23 cellular contexts compared by ENCODE assay signal in genomic region chr10:44843484-44843883, GRCh38.
"Had no signal": no experiment of that assay in that cellular context is flagged by ENCODE, and none has a peak within 500 bp of the region (broad histone marks: within the 10 kb centered on the region; RNA-seq: fewer than 3 reads in every experiment).

No MANE protein-coding gene starts in this region.

- H3K36me3 ChIP-seq: colonic mucosa, esophagus muscularis mucosa, esophagus squamous epithelium, gastrocnemius medialis, gastroesophageal sphincter, heart left ventricle had no signal

- H3K9me3 ChIP-seq: colonic mucosa, esophagus squamous epithelium, gastrocnemius medialis, heart left ventricle had no signal

- H3K4me3 ChIP-seq: colonic mucosa, coronary artery, dorsolateral prefrontal cortex, esophagus muscularis mucosa, esophagus squamous epithelium, gastrocnemius medialis, gastroesophageal sphincter, heart left ventricle had no signal

- H3K4me3 Mint-ChIP-seq: dendritic cell treated with granulocyte-macrophage colony-stimulating factor and Interleukin-4, amounts not matched to agents 40 ng/mL and 50 ng/mL, for 4 days; effector memory CD8-positive, alpha-beta T cell; endodermal cell had no signal

- H3K27ac ChIP-seq: colonic mucosa, coronary artery, dorsolateral prefrontal cortex, epithelial cell of prostate, esophagus muscularis mucosa, esophagus squamous epithelium, foreskin keratinocyte, gastrocnemius medialis, gastroesophageal sphincter, heart left ventricle had no signal

- H3K4me1 ChIP-seq: colonic mucosa, esophagus muscularis mucosa, esophagus squamous epithelium, gastrocnemius medialis, gastroesophageal sphincter, heart left ventricle had no signal

- H3K27ac Mint-ChIP-seq: dendritic cell treated with granulocyte-macrophage colony-stimulating factor and Interleukin-4, amounts not matched to agents 40 ng/mL and 50 ng/mL, for 4 days; effector memory CD8-positive, alpha-beta T cell; endodermal cell had no signal

- H3K27me3 ChIP-seq: colonic mucosa, dorsolateral prefrontal cortex, esophagus muscularis mucosa, esophagus squamous epithelium, foreskin keratinocyte, gastrocnemius medialis, gastroesophageal sphincter, heart left ventricle had no signal

- DNase-seq: colonic mucosa; cortex of kidney; dermis blood vessel endothelial cell; dorsolateral prefrontal cortex; effector CD4-positive, alpha-beta T cell; effector CD8-positive, alpha-beta T cell; effector memory CD4-positive, alpha-beta T cell; effector memory CD8-positive, alpha-beta T cell; endodermal cell; erythroblast; esophagus squamous epithelium; foreskin fibroblast; foreskin keratinocyte; foreskin melanocyte; gastrocnemius medialis; glutamatergic neuron; heart left ventricle had no signal

- ATAC-seq: effector memory CD8-positive, alpha-beta T cell; esophagus mucosa; foreskin keratinocyte; gastrocnemius medialis; gastroesophageal sphincter had no signal

- H3K9me3 Mint-ChIP-seq: dendritic cell treated with granulocyte-macrophage colony-stimulating factor and Interleukin-4, amounts not matched to agents 40 ng/mL and 50 ng/mL, for 4 days; endodermal cell had no signal
